ENCODE assay signal across 1 cellular context in the genomic region with DNA sequence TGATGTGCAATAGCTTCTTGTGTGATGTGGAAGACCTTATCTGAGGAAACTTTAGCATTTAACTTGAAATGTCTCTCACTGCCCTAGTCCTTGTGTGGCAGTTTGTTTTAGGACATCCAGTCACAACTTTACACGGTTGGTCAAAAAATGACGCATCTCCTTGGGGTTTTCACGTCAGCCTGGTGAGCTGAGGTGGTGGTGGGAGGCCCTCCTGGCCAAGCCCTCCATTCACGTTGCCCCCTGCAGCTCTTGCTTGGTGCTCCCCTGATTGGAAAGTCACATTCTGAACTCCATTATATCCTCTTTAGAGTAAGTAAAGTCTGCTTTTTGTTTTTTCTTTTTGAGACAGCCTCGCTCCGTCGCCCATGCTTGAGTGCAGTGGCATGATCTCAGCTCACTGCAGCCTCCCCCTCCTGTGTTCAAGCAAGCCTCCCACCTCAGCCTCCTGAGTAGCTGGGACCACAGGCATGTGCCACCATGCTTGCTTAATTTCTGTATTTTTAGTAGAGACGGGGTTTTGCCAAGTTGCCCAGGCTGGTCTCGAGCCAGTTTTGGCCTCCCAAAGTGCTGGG.
TF ChIP-seq lines count a peak whose summit lies in the region.

No MANE protein-coding gene starts in this region.

TF ChIP-seq in HepG2, 621 proteins besides CTCF, POLR2A, EP300 and RAD21:
- TF ChIP-seq RBFOX2 (IDR thresholded peaks at IDR 0.05; ENCODE audit: low read depth, low read length): peak; percentile 58
- TF ChIP-seq, protein P1, sequence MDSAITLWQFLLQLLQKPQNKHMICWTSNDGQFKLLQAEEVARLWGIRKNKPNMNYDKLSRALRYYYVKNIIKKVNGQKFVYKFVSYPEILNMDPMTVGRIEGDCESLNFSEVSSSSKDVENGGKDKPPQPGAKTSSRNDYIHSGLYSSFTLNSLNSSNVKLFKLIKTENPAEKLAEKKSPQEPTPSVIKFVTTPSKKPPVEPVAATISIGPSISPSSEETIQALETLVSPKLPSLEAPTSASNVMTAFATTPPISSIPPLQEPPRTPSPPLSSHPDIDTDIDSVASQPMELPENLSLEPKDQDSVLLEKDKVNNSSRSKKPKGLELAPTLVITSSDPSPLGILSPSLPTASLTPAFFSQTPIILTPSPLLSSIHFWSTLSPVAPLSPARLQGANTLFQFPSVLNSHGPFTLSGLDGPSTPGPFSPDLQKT (CRISPR knock-in tag; IDR thresholded peaks at IDR 0.05; ENCODE audit: borderline replicate concordance): no peak
- peak; percentile 50 for TF ChIP-seq AGO2 (optimal IDR thresholded peaks at IDR 0.05; ENCODE audit: low read depth, low read length)
- TF ChIP-seq, protein P2, sequence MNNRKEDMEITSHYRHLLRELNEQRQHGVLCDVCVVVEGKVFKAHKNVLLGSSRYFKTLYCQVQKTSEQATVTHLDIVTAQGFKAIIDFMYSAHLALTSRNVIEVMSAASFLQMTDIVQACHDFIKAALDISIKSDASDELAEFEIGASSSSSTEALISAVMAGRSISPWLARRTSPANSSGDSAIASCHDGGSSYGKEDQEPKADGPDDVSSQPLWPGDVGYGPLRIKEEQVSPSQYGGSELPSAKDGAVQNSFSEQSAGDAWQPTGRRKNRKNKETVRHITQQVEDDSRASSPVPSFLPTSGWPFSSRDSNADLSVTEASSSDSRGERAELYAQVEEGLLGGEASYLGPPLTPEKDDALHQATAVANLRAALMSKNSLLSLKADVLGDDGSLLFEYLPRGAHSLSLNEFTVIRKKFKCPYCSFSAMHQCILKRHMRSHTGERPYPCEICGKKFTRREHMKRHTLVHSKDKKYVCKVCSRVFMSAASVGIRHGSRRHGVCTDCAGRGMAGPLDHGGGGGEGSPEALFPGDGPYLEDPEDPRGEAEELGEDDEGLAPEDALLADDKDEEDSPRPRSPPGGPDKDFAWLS (CRISPR knock-in tag; IDR thresholded peaks at IDR 0.05; ENCODE audit: borderline replicate concordance): no peak
- no peak for TF ChIP-seq ZNF629 (CRISPR knock-in tag; conservative IDR thresholded peaks at IDR 0.05)
- TF ChIP-seq ZNF136 (CRISPR knock-in tag; IDR thresholded peaks at IDR 0.05; ENCODE audit: low read depth): no peak
- TF ChIP-seq RBM22 (optimal IDR thresholded peaks at IDR 0.05; ENCODE audit: low read length): peak; percentile 82
- TF ChIP-seq POLR2AphosphoS5 (IDR thresholded peaks at IDR 0.05; ENCODE audit: low read depth, low read length): peak; percentile 49
- TF ChIP-seq, protein P3, sequence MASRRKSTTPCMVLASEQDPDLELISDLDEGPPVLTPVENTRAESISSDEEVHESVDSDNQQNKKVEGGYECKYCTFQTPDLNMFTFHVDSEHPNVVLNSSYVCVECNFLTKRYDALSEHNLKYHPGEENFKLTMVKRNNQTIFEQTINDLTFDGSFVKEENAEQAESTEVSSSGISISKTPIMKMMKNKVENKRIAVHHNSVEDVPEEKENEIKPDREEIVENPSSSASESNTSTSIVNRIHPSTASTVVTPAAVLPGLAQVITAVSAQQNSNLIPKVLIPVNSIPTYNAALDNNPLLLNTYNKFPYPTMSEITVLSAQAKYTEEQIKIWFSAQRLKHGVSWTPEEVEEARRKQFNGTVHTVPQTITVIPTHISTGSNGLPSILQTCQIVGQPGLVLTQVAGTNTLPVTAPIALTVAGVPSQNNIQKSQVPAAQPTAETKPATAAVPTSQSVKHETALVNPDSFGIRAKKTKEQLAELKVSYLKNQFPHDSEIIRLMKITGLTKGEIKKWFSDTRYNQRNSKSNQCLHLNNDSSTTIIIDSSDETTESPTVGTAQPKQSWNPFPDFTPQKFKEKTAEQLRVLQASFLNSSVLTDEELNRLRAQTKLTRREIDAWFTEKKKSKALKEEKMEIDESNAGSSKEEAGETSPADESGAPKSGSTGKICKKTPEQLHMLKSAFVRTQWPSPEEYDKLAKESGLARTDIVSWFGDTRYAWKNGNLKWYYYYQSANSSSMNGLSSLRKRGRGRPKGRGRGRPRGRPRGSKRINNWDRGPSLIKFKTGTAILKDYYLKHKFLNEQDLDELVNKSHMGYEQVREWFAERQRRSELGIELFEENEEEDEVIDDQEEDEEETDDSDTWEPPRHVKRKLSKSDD (CRISPR knock-in tag; IDR thresholded peaks at IDR 0.05; ENCODE audit: low read depth): no peak
- TF ChIP-seq ZC3H13 (CRISPR knock-in tag; IDR thresholded peaks at IDR 0.05): peak; percentile 54
- TF ChIP-seq PAF1 (CRISPR knock-in tag; IDR thresholded peaks at IDR 0.05): peak; percentile 35; the same call in 1 of the 2 replicates
- TF ChIP-seq, protein P4, sequence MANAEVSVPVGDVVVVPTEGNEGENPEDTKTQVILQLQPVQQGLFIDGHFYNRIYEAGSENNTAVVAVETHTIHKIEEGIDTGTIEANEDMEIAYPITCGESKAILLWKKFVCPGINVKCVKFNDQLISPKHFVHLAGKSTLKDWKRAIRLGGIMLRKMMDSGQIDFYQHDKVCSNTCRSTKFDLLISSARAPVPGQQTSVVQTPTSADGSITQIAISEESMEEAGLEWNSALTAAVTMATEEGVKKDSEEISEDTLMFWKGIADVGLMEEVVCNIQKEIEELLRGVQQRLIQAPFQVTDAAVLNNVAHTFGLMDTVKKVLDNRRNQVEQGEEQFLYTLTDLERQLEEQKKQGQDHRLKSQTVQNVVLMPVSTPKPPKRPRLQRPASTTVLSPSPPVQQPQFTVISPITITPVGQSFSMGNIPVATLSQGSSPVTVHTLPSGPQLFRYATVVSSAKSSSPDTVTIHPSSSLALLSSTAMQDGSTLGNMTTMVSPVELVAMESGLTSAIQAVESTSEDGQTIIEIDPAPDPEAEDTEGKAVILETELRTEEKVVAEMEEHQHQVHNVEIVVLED (CRISPR knock-in tag; IDR thresholded peaks at IDR 0.05; ENCODE audit: borderline replicate concordance): no peak
- TF ChIP-seq, protein P5, sequence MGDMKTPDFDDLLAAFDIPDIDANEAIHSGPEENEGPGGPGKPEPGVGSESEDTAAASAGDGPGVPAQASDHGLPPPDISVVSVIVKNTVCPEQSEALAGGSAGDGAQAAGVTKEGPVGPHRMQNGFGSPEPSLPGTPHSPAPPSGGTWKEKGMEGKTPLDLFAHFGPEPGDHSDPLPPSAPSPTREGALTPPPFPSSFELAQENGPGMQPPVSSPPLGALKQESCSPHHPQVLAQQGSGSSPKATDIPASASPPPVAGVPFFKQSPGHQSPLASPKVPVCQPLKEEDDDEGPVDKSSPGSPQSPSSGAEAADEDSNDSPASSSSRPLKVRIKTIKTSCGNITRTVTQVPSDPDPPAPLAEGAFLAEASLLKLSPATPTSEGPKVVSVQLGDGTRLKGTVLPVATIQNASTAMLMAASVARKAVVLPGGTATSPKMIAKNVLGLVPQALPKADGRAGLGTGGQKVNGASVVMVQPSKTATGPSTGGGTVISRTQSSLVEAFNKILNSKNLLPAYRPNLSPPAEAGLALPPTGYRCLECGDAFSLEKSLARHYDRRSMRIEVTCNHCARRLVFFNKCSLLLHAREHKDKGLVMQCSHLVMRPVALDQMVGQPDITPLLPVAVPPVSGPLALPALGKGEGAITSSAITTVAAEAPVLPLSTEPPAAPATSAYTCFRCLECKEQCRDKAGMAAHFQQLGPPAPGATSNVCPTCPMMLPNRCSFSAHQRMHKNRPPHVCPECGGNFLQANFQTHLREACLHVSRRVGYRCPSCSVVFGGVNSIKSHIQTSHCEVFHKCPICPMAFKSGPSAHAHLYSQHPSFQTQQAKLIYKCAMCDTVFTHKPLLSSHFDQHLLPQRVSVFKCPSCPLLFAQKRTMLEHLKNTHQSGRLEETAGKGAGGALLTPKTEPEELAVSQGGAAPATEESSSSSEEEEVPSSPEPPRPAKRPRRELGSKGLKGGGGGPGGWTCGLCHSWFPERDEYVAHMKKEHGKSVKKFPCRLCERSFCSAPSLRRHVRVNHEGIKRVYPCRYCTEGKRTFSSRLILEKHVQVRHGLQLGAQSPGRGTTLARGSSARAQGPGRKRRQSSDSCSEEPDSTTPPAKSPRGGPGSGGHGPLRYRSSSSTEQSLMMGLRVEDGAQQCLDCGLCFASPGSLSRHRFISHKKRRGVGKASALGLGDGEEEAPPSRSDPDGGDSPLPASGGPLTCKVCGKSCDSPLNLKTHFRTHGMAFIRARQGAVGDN (CRISPR knock-in tag; IDR thresholded peaks at IDR 0.05): peak; percentile 30
- peak; percentile 32; the same call in 1 of the 2 replicates for TF ChIP-seq ZNF605 (CRISPR knock-in tag; IDR thresholded peaks at IDR 0.05)
- TF ChIP-seq TMF1 (CRISPR knock-in tag; IDR thresholded peaks at IDR 0.05; ENCODE audit: low read depth): no peak
- peak; percentile 61 for TF ChIP-seq POLR2G (IDR thresholded peaks at IDR 0.05; ENCODE audit: low read depth, low read length)
- TF ChIP-seq, protein P6, sequence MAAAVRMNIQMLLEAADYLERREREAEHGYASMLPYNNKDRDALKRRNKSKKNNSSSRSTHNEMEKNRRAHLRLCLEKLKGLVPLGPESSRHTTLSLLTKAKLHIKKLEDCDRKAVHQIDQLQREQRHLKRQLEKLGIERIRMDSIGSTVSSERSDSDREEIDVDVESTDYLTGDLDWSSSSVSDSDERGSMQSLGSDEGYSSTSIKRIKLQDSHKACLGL (CRISPR knock-in tag; IDR thresholded peaks at IDR 0.05): no peak
- TF ChIP-seq NFE2 (CRISPR knock-in tag; IDR thresholded peaks at IDR 0.05): no peak
- no peak for TF ChIP-seq MTF2 (CRISPR knock-in tag; IDR thresholded peaks at IDR 0.05; ENCODE audit: borderline replicate concordance)
- TF ChIP-seq, protein P7, sequence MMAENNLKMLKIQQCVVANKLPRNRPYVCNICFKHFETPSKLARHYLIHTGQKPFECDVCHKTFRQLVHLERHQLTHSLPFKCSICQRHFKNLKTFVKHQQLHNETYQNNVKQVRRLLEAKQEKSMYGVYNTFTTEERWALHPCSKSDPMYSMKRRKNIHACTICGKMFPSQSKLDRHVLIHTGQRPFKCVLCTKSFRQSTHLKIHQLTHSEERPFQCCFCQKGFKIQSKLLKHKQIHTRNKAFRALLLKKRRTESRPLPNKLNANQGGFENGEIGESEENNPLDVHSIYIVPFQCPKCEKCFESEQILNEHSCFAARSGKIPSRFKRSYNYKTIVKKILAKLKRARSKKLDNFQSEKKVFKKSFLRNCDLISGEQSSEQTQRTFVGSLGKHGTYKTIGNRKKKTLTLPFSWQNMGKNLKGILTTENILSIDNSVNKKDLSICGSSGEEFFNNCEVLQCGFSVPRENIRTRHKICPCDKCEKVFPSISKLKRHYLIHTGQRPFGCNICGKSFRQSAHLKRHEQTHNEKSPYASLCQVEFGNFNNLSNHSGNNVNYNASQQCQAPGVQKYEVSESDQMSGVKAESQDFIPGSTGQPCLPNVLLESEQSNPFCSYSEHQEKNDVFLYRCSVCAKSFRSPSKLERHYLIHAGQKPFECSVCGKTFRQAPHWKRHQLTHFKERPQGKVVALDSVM (CRISPR knock-in tag; IDR thresholded peaks at IDR 0.05): peak; percentile 66
- TF ChIP-seq ZNF792 (CRISPR knock-in tag; IDR thresholded peaks at IDR 0.05): no peak
- TF ChIP-seq, protein P8, sequence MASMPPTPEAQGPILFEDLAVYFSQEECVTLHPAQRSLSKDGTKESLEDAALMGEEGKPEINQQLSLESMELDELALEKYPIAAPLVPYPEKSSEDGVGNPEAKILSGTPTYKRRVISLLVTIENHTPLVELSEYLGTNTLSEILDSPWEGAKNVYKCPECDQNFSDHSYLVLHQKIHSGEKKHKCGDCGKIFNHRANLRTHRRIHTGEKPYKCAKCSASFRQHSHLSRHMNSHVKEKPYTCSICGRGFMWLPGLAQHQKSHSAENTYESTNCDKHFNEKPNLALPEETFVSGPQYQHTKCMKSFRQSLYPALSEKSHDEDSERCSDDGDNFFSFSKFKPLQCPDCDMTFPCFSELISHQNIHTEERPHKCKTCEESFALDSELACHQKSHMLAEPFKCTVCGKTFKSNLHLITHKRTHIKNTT (CRISPR knock-in tag; IDR thresholded peaks at IDR 0.05): no peak
